Comparison of ENCODE assay signal across 20 cellular contexts in the genomic region with DNA sequence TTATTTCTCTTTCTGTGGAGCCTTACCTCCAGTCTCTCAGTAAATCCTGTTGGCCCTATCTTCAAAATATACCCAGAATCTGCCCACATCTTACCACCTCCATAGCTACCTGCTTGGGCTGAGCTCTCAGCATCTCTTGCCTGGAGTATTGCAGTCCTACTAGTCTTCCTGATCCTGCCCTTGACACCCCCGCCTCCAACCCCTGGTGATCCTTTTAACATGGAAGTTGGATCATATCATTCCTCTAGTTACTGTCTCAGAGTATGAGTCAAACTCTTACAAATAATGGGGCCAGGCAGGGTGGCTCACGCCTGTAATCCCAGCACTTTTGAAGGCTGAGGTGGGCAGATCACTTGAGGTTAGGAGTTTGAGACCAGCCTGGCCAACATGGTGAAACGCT.
"Had no signal": no experiment of that assay in that cellular context is flagged by ENCODE, and none has a peak within 500 bp of the region (broad histone marks: within the 10 kb centered on the region; RNA-seq: fewer than 3 reads in every experiment).

No MANE protein-coding gene starts in this region.

- H3K27ac ChIP-seq: SK-N-MC, WERI-Rb-1 had no signal

- H3K36me3 Mint-ChIP-seq: activated naive CD4-positive, alpha-beta T cell treated with anti-CD3 and anti-CD28 coated beads, Interleukin-2, amount 10 ng/mL, durations not matched to agents 7 days and 5 days; activated naive CD8-positive, alpha-beta T cell treated with anti-CD3 and anti-CD28 coated beads for 36 hours; T-cell had no signal

- H3K27ac Mint-ChIP-seq: activated CD4-positive, alpha-beta memory T cell treated with anti-CD3 and anti-CD28 coated beads, Interleukin-2, amount 10 ng/mL, durations not matched to agents 7 days and 5 days; activated CD4-positive, alpha-beta T cell treated with anti-CD3 and anti-CD28 coated beads for 36 hours; activated naive CD4-positive, alpha-beta T cell treated with anti-CD3 and anti-CD28 coated beads, Interleukin-2, amount 10 ng/mL, durations not matched to agents 7 days and 5 days; activated naive CD8-positive, alpha-beta T cell treated with anti-CD3 and anti-CD28 coated beads for 36 hours; activated T-helper 17 cell treated with anti-CD3 and anti-CD28 coated beads, Interleukin-2, amount 50 U/mL, for 72 hours; T-cell had no signal

- H3K36me3 ChIP-seq: brain microvascular endothelial cell, WERI-Rb-1 had no signal

- H3K4me3 ChIP-seq: SK-N-MC had no signal

- H3K4me1 Mint-ChIP-seq: activated CD4-positive, alpha-beta T cell treated with anti-CD3 and anti-CD28 coated beads for 36 hours; activated naive CD4-positive, alpha-beta T cell treated with anti-CD3 and anti-CD28 coated beads, Interleukin-2, amount 10 ng/mL, durations not matched to agents 7 days and 5 days; activated naive CD8-positive, alpha-beta T cell treated with anti-CD3 and anti-CD28 coated beads for 36 hours; activated T-helper 17 cell treated with anti-CD3 and anti-CD28 coated beads, Interleukin-2, amount 50 U/mL, for 72 hours; T-cell had no signal

- ATAC-seq: activated CD4-positive, alpha-beta T cell treated with anti-CD3 and anti-CD28 coated beads for 36 hours; activated T-helper 17 cell treated with anti-CD3 and anti-CD28 coated beads, Interleukin-2, amount 50 U/mL, for 72 hours; Right ventricle myocardium inferior; T-cell had no signal

- H3K27me3 ChIP-seq: brain microvascular endothelial cell had no signal

- H3K9me3 Mint-ChIP-seq: activated CD4-positive, alpha-beta memory T cell treated with anti-CD3 and anti-CD28 coated beads, Interleukin-2, amount 10 ng/mL, durations not matched to agents 7 days and 5 days; activated naive CD4-positive, alpha-beta T cell treated with anti-CD3 and anti-CD28 coated beads, Interleukin-2, amount 10 ng/mL, durations not matched to agents 7 days and 5 days; activated naive CD8-positive, alpha-beta T cell treated with anti-CD3 and anti-CD28 coated beads for 36 hours; activated T-helper 17 cell treated with anti-CD3 and anti-CD28 coated beads, Interleukin-2, amount 50 U/mL, for 72 hours; T-cell had no signal

- DNase-seq: activated CD4-positive, alpha-beta memory T cell treated with anti-CD3 and anti-CD28 coated beads, Interleukin-2, amount 10 ng/mL, durations not matched to agents 7 days and 5 days; activated CD4-positive, alpha-beta T cell treated with anti-CD3 and anti-CD28 coated beads for 36 hours; activated CD4-positive, alpha-beta T cell treated with anti-CD3 and anti-CD28 coated beads, Interleukin-2, amount 50 U/mL, for 1 hour; activated gamma-delta T cell; activated naive CD4-positive, alpha-beta T cell treated with anti-CD3 and anti-CD28 coated beads, Interleukin-2, amount 10 ng/mL, durations not matched to agents 7 days and 5 days; activated naive CD8-positive, alpha-beta T cell treated with anti-CD3 and anti-CD28 coated beads for 36 hours; activated T-cell treated with anti-CD3 and anti-CD28 coated beads for 4 hours; activated T-cell treated with anti-CD3 and anti-CD28 coated beads, Interleukin-2, amount 50 U/mL, for 48 hours; brain microvascular endothelial cell; NCI-H1048; NCI-H146; NCI-H187 treated with DMSO at 0.1 percent for 48 hours; NCI-H2081 treated with DMSO at 0.1 percent for 48 hours; NCI-H446; NCI-H524; T-cell; WERI-Rb-1 had no signal

- H3K4me3 Mint-ChIP-seq: activated CD4-positive, alpha-beta memory T cell treated with anti-CD3 and anti-CD28 coated beads, Interleukin-2, amount 10 ng/mL, durations not matched to agents 7 days and 5 days; activated CD4-positive, alpha-beta T cell treated with anti-CD3 and anti-CD28 coated beads for 36 hours; activated naive CD4-positive, alpha-beta T cell treated with anti-CD3 and anti-CD28 coated beads, Interleukin-2, amount 10 ng/mL, durations not matched to agents 7 days and 5 days; activated naive CD8-positive, alpha-beta T cell treated with anti-CD3 and anti-CD28 coated beads for 36 hours; activated T-helper 17 cell treated with anti-CD3 and anti-CD28 coated beads, Interleukin-2, amount 50 U/mL, for 72 hours; T-cell had no signal
